In genomic region chr1:26864610-26865480, GRCh38 we compare ENCODE assay signal across 8 cellular contexts. TPM values are rescaled to one million over a fixed set of nuclear protein-coding genes. Genes with fewer than 3 reads are reported as not detected.
DNase-seq lines count a peak whose midpoint lies in the region; ATAC-seq and TF ChIP-seq lines count a peak whose summit lies in the region.

No MANE protein-coding gene starts in this region.

- H3K4me3 Mint-ChIP-seq in T-helper 2 cell treated with Interferon-gamma antibody and Interleukin-4, amounts not matched to agents 5 μg/mL and 100 μg/mL, for 36 hours = peak overlapping the region; percentile 93

- intact Hi-C loops in ascending aorta (cut with DNase I) = loop anchor here (1.0 to 5.0 kb wide), 3 partner anchors 12 to 168 kb away; partner anchors contain the start of genes ARID1A and GPN2
- intact Hi-C loops in right cardiac atrium (cut with DNase I) = no loop called here
- intact Hi-C loops in uterus (cut with DNase I; ENCODE audit: low total_unique reads) = no loop called here

- WGBS in right cardiac atrium = under 1% methylated on average over 75 of the region's 75 CpGs

- H3K36me3 ChIP-seq in ascending aorta (no peaks in the 10 kb centered on the region), uterus (no peaks in the 10 kb centered on the region)

- H3K4me1 ChIP-seq in ascending aorta = peaks cover 0 to 13% of the 10 kb centered on the region in 2 donors
- peaks cover 2% of the 10 kb centered on the region for H3K4me1 ChIP-seq in right cardiac atrium (ENCODE audit: control insufficient read depth, insufficient read depth, low read length)
- H3K4me1 ChIP-seq in uterus = no peaks in the 10 kb centered on the region

- TF ChIP-seq CTCF in ascending aorta (IDR thresholded peaks at IDR 0.05) (no peak), uterus (IDR thresholded peaks at IDR 0.05) (peak in 2 of 4 experiments; percentile 20 to 23)

- peak overlapping the region; percentile 97 for H3K27ac Mint-ChIP-seq in T-helper 2 cell treated with Interferon-gamma antibody and Interleukin-4, amounts not matched to agents 5 μg/mL and 100 μg/mL, for 36 hours

- H3K27me3 ChIP-seq in ascending aorta (no peaks in the 10 kb centered on the region), right cardiac atrium (ENCODE audit: control insufficient read depth, insufficient read depth) (no peaks in the 10 kb centered on the region), uterus (no peaks in the 10 kb centered on the region)

- no peaks in the 10 kb centered on the region for H3K36me3 Mint-ChIP-seq in T-helper 2 cell treated with Interferon-gamma antibody and Interleukin-4, amounts not matched to agents 5 μg/mL and 100 μg/mL, for 36 hours (ENCODE audit: low read depth)

- TF ChIP-seq POLR2A in GM18505 (IDR thresholded peaks at IDR 0.05; ENCODE audit: borderline replicate concordance, extremely low read depth, insufficient read depth, insufficient read length) (peak; percentile 98), uterus (IDR thresholded peaks at IDR 0.05) (peak; percentile 68 to 92)

- no peaks in the 10 kb centered on the region for H3K9me3 Mint-ChIP-seq in T-helper 2 cell treated with Interferon-gamma antibody and Interleukin-4, amounts not matched to agents 5 μg/mL and 100 μg/mL, for 36 hours

- H3K27ac ChIP-seq in ascending aorta (peak overlapping the region; percentile 97), right cardiac atrium (ENCODE audit: low read length) (peak overlapping the region; percentile 100), uterus (peak overlapping the region; percentile 96 to 99)

- H3K4me3 ChIP-seq in ascending aorta (peak overlapping the region; percentile 71 to 72), right cardiac atrium (ENCODE audit: low read length) (peak overlapping the region; percentile 58), uterus (peak overlapping the region; percentile 42 to 47)

- peak; percentile 77 for DNase-seq in NCI-H187 treated with DMSO at 0.1 percent for 48 hours (lab: John Stamatoyannopoulos, UW)
- peak; percentile 96 for DNase-seq in T-helper 2 cell treated with Interferon-gamma antibody and Interleukin-4, amounts not matched to agents 5 μg/mL and 100 μg/mL, for 36 hours (ENCODE audit: low spot score)
- DNase-seq in ascending aorta (ENCODE audit: low spot score in 2 of 2) = peak; percentile 94 to 99
- DNase-seq in right cardiac atrium = peak; percentile 99
- DNase-seq in pulmonary artery endothelial cell (ENCODE audit: low read depth, low spot score) = peak; percentile 90
- peak; percentile 98 for DNase-seq in uterus

- peaks cover 20% of the 10 kb centered on the region for H3K4me1 Mint-ChIP-seq in T-helper 2 cell treated with Interferon-gamma antibody and Interleukin-4, amounts not matched to agents 5 μg/mL and 100 μg/mL, for 36 hours (ENCODE audit: low read depth)

- H3K27me3 Mint-ChIP-seq in T-helper 2 cell treated with Interferon-gamma antibody and Interleukin-4, amounts not matched to agents 5 μg/mL and 100 μg/mL, for 36 hours (ENCODE audit: low read depth) = no peaks in the 10 kb centered on the region

- H3K9me3 ChIP-seq in ascending aorta = no peaks in the 10 kb centered on the region
- no peaks in the 10 kb centered on the region for H3K9me3 ChIP-seq in right cardiac atrium (ENCODE audit: control insufficient read depth, low read length)
- no peaks in the 10 kb centered on the region for H3K9me3 ChIP-seq in uterus

- ATAC-seq in GM18505 (IDR thresholded peaks at IDR 0.05; ENCODE audit: unreplicated experiment) = peak; percentile 89
- peak; percentile 79 for ATAC-seq in HG02970 (IDR thresholded peaks at IDR 0.05; ENCODE audit: low FRiP score, unreplicated experiment)
- peak; percentile 99 for ATAC-seq in right cardiac atrium

RNA-seq across cellular contexts. Expression of gene SFN, which starts 1.9 kb away (rescaled TPM):
- total RNA-seq in ascending aorta (17.8 TPM), right cardiac atrium (under 1 TPM in 2 of 4 donors, not detected in 2; 0.23 to 0.24 TPM), pulmonary artery endothelial cell (0.13 and 0.42 TPM in 2 replicates), uterus (under 1 TPM in 2 of 4 donors, not detected in 2; 0.55 to 0.83 TPM)
- polyA plus RNA-seq in right cardiac atrium = 0.20 TPM

RNA-seq across cellular contexts. Expression of gene GPN2, which starts 25.2 kb away (rescaled TPM):
- 7.5 TPM for total RNA-seq in ascending aorta
- total RNA-seq in right cardiac atrium = 10 to 100 TPM; 14.8 to 18.4 (median 15.8) TPM
- polyA plus RNA-seq in right cardiac atrium = 10.4 TPM
- 12.4 and 21.5 TPM in 2 replicates for total RNA-seq in pulmonary artery endothelial cell
- total RNA-seq in uterus = 10 to 100 TPM in 3 of 4 donors, 1 to 10 TPM in 1; 3.5 to 21.7 (median 11.4) TPM

RNA-seq across cellular contexts. Expression of gene GPATCH3, which starts 35.4 kb away (rescaled TPM):
- total RNA-seq in ascending aorta = 2.0 TPM
- 10 to 100 TPM in 2 of 4 donors, 1 to 10 TPM in 2; 7.9 to 11.7 (median 9.8) TPM for total RNA-seq in right cardiac atrium
- 6.0 TPM for polyA plus RNA-seq in right cardiac atrium
- total RNA-seq in pulmonary artery endothelial cell = 12.6 and 14.4 TPM in 2 replicates
- total RNA-seq in uterus = 10 to 100 TPM in 2 of 4 donors, 1 to 10 TPM in 2; 1.3 to 15.9 (median 7.0) TPM

RNA-seq across cellular contexts. Expression of gene ZDHHC18, which starts 38.4 kb away (rescaled TPM):
- total RNA-seq in ascending aorta (36.0 TPM), right cardiac atrium (10 to 100 TPM; 11.8 to 14.4 (median 13.5) TPM), pulmonary artery endothelial cell (6.5 and 12.9 TPM in 2 replicates), uterus (10 to 100 TPM in 2 of 4 donors, 1 to 10 TPM in 2; 1.2 to 19.8 (median 8.0) TPM)
- polyA plus RNA-seq in right cardiac atrium = 12.3 TPM

RNA-seq across cellular contexts. Expression of gene NR0B2, which starts 48.9 kb away (rescaled TPM):
- total RNA-seq in ascending aorta (not detected), right cardiac atrium (1 to 10 TPM; 4.2 to 9.6 (median 6.4) TPM), pulmonary artery endothelial cell (not detected in 2 replicates), uterus (not detected)
- polyA plus RNA-seq in right cardiac atrium = 9.6 TPM

Comparison
In these comparisons a context has a peak if more than half of its experiments do, and no peak if none do; other contexts are left out.
1. Peak in every context shown above with its lines: DNase-seq, ATAC-seq, H3K4me3 ChIP-seq and H3K27ac ChIP-seq.
2. RNA of gene SFN, which starts 1.9 kb away (total RNA-seq): 17.8 TPM in ascending aorta (single experiment); 0.55 to 0.83 TPM in uterus, 0.23 to 0.24 TPM in right cardiac atrium and 0.13 to 0.42 TPM in pulmonary artery endothelial cell; every median in the first group is over 10 times any median in the second.